In the genomic region with DNA sequence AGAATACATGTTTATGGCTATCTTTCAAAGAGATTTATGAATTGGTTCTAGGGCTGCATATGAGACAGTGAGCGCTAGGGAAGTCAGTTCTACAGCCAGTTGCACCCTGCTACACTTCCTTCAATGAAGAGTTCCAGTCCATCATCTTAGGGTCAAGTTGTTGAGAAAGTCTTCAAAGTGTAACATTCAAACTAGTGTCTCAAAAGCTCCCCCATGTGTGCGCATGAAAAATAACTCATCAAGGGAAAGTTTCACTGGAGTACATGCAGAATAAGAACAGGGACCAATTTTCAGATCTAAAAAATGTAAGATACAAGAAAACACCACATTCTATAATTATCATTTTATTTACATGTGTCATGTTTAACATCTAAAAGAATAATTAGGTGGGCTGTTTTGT, we compare ENCODE assay signal across 8 cellular contexts.
DNase-seq lines count a peak whose midpoint lies in the region; ATAC-seq and TF ChIP-seq lines count a peak whose summit lies in the region.

No MANE protein-coding gene starts in this region.

- intact Hi-C loops in activated T-helper 2 cell treated with anti-CD3 and anti-CD28 coated beads, Interferon-gamma antibody, Interleukin-2, Interleukin-4, amounts not matched to agents 10 μg/mL and 5 μg/mL and 100 μg/mL, durations not matched to agents 14 hours and 24 hours and 36 hours (cut with micrococcal nuclease): no loop called here
- intact Hi-C loops in sigmoid colon (cut with DNase I): loop anchor here (2.0 to 10.0 kb wide), 2 partner anchors 202 to 574 kb away; no protein-coding TSS in a partner anchor

- no peak for TF ChIP-seq EP300 in sigmoid colon (IDR thresholded peaks at IDR 0.05)

- ATAC-seq in HG02571 (IDR thresholded peaks at IDR 0.05; ENCODE audit: unreplicated experiment): no peak

- H3K79me2 ChIP-seq in KMS-11 (ENCODE audit: insufficient read depth, low read depth): no peaks in the 10 kb centered on the region

- H3K36me3 Mint-ChIP-seq in activated T-helper 2 cell treated with anti-CD3 and anti-CD28 coated beads, Interferon-gamma antibody, Interleukin-2, Interleukin-4, amounts not matched to agents 10 μg/mL and 5 μg/mL and 100 μg/mL, durations not matched to agents 14 hours and 24 hours and 36 hours (ENCODE audit: low read depth): no peaks in the 10 kb centered on the region

- H4K20me1 ChIP-seq in KMS-11 (ENCODE audit: insufficient read depth): no peaks in the 10 kb centered on the region

- H3K36me3 ChIP-seq in KMS-11 (ENCODE audit: insufficient read depth) (no peaks in the 10 kb centered on the region), sigmoid colon (no peaks in the 10 kb centered on the region)

- no peak overlapping the region for H3K27ac Mint-ChIP-seq in activated T-helper 2 cell treated with anti-CD3 and anti-CD28 coated beads, Interferon-gamma antibody, Interleukin-2, Interleukin-4, amounts not matched to agents 10 μg/mL and 5 μg/mL and 100 μg/mL, durations not matched to agents 14 hours and 24 hours and 36 hours

- H2AFZ ChIP-seq in KMS-11 (ENCODE audit: low read depth): no peak overlapping the region

- DNase-seq in NCI-H2081 treated with DMSO at 0.1 percent for 48 hours (lab: John Stamatoyannopoulos, UW) (peak; percentile 6), NCI-H2081 (lab: John Stamatoyannopoulos, UW) (no peak), astrocyte of the spinal cord (ENCODE audit: low read depth, low spot score) (peak; percentile 52), midbrain (lab: John Stamatoyannopoulos, UW) (peak; percentile 52), sigmoid colon (no peak)
- no peak for DNase-seq in activated T-helper 2 cell treated with anti-CD3 and anti-CD28 coated beads, Interferon-gamma antibody, Interleukin-2, Interleukin-4, amounts not matched to agents 10 μg/mL and 5 μg/mL and 100 μg/mL, durations not matched to agents 14 hours and 24 hours and 36 hours (ENCODE audit: low spot score)

- H3K9me3 Mint-ChIP-seq in activated T-helper 2 cell treated with anti-CD3 and anti-CD28 coated beads, Interferon-gamma antibody, Interleukin-2, Interleukin-4, amounts not matched to agents 10 μg/mL and 5 μg/mL and 100 μg/mL, durations not matched to agents 14 hours and 24 hours and 36 hours: no peaks in the 10 kb centered on the region

- no peaks in the 10 kb centered on the region for H3K9me3 ChIP-seq in sigmoid colon

- no peaks in the 10 kb centered on the region for H3K4me1 ChIP-seq in KMS-11 (ENCODE audit: low read depth, poor library complexity, severe bottlenecking)
- H3K4me1 ChIP-seq in sigmoid colon: peaks cover 0 to 54% (median 37%) of the 10 kb centered on the region in 4 donors

- no peak overlapping the region for H3K4me2 ChIP-seq in KMS-11

- H3K27ac ChIP-seq in KMS-11: no peak overlapping the region
- H3K27ac ChIP-seq in sigmoid colon: peak overlapping the region in 2 of 4 donors; percentile 42 to 85

- TF ChIP-seq CTCF in KMS-11 (conservative IDR thresholded peaks at IDR 0.05; ENCODE audit: low read depth, low read length) (peak; percentile 50), astrocyte of the spinal cord (IDR thresholded peaks at IDR 0.05; ENCODE audit: low read depth, low read length) (peak; percentile 53), sigmoid colon (IDR thresholded peaks at IDR 0.05) (peak in 2 of 4 experiments; percentile 34 to 50)

- WGBS in sigmoid colon, 2 donors: 26 to 46% methylated on average over 2 of the region's 2 CpGs

- no peak for TF ChIP-seq POLR2A in sigmoid colon (IDR thresholded peaks at IDR 0.05)

- H3K9ac ChIP-seq in KMS-11: no peak overlapping the region

- no peaks in the 10 kb centered on the region for H3K27me3 Mint-ChIP-seq in activated T-helper 2 cell treated with anti-CD3 and anti-CD28 coated beads, Interferon-gamma antibody, Interleukin-2, Interleukin-4, amounts not matched to agents 10 μg/mL and 5 μg/mL and 100 μg/mL, durations not matched to agents 14 hours and 24 hours and 36 hours (ENCODE audit: low read depth)

- in situ Hi-C loops in astrocyte of the spinal cord (cut with HindIII; ENCODE audit: low sequenced_read_pairs): loop anchor here (25.0 kb wide), 1 partner anchor 570 kb away; no protein-coding TSS in a partner anchor

- H3K4me3 ChIP-seq in KMS-11 (IDR thresholded peaks at IDR 0.05; ENCODE audit: insufficient read depth, low read depth, low read length) (no peak overlapping the region), astrocyte of the spinal cord (ENCODE audit: low read depth, low read length) (no peak overlapping the region), sigmoid colon (no peak overlapping the region)

- H3K27me3 ChIP-seq in KMS-11 (ENCODE audit: insufficient read depth, low read depth) (no peaks in the 10 kb centered on the region), sigmoid colon (no peaks in the 10 kb centered on the region)

- H3K4me3 Mint-ChIP-seq in activated T-helper 2 cell treated with anti-CD3 and anti-CD28 coated beads, Interferon-gamma antibody, Interleukin-2, Interleukin-4, amounts not matched to agents 10 μg/mL and 5 μg/mL and 100 μg/mL, durations not matched to agents 14 hours and 24 hours and 36 hours (ENCODE audit: low read depth): no peak overlapping the region

- H3K4me1 Mint-ChIP-seq in activated T-helper 2 cell treated with anti-CD3 and anti-CD28 coated beads, Interferon-gamma antibody, Interleukin-2, Interleukin-4, amounts not matched to agents 10 μg/mL and 5 μg/mL and 100 μg/mL, durations not matched to agents 14 hours and 24 hours and 36 hours (ENCODE audit: low read depth): no peaks in the 10 kb centered on the region

Comparison
In these comparisons a context has a peak if more than half of its experiments do, and no peak if none do; other contexts are left out.
1. DNase-seq: peak in NCI-H2081 treated with DMSO at 0.1 percent for 48 hours (single experiment), astrocyte of the spinal cord (single experiment) and midbrain (single experiment); none in NCI-H2081 (0 of 2), activated T-helper 2 cell treated with anti-CD3 and anti-CD28 coated beads, Interferon-gamma antibody, Interleukin-2, Interleukin-4, amounts not matched to agents 10 μg/mL and 5 μg/mL and 100 μg/mL, durations not matched to agents 14 hours and 24 hours and 36 hours (single experiment) and sigmoid colon (single experiment).